16 cellular contexts compared by ENCODE assay signal in the genomic region with DNA sequence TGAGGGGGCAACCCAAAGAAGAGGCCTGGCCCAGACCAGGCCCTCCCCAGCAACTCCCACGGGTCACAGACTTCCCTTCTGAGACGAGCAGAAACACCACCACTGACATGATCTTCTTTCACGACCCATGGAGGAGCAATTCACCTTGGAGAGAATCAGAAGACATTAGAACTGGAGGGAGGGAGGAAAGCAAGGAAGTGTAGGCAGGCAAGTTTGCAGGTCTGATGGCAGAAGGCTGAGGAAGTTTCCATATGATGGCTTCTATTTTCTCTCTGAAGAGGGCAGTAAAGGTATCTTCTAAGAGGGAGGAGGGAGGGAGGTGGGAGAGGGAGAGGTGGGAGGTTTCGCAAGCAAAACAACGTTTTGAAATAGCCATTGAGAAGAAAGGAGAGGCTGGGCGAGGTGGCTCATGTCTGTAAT. TPM values are rescaled to one million over a fixed set of nuclear protein-coding genes. Genes with fewer than 3 reads are reported as not detected.
DNase-seq lines count a peak whose midpoint lies in the region; ATAC-seq and TF ChIP-seq lines count a peak whose summit lies in the region.
"Had no signal": no experiment of that assay in that cellular context is flagged by ENCODE, and none has a peak within 500 bp of the region (broad histone marks: within the 10 kb centered on the region; RNA-seq: fewer than 3 reads in every experiment).

No MANE protein-coding gene starts in this region.

- peak overlapping the region; percentile 75 for H3K4me3 Mint-ChIP-seq in stimulated activated naive CD8-positive, alpha-beta T cell treated with anti-CD3 and anti-CD28 coated beads, Interleukin-15, Interleukin-2, amounts not matched to agents 100 ng/mL and 50 ng/mL, for 24 hours
- H3K4me3 Mint-ChIP-seq in activated CD4-positive, alpha-beta memory T cell treated with anti-CD3 and anti-CD28 coated beads, Interleukin-2, amount 10 ng/mL, durations not matched to agents 7 days and 5 days = peak overlapping the region; percentile 2
- H3K4me3 Mint-ChIP-seq in type B pancreatic cell (peak overlapping the region; percentile 79), CD14-positive monocyte (peak overlapping the region in 1 of 2 donors; percentile 76)

- H3K9ac ChIP-seq in liver (ENCODE audit: low read depth in 1 of 2, low read length in 2 of 2) = no peak overlapping the region
- H3K9ac ChIP-seq: parathyroid adenoma had no signal

- no peaks in the 10 kb centered on the region for H3K27me3 ChIP-seq in liver (ENCODE audit: control insufficient read depth in 4 of 4, insufficient read depth in 4 of 4, low read length in 3 of 4)

- H3K27ac Mint-ChIP-seq in stimulated activated naive CD8-positive, alpha-beta T cell treated with anti-CD3 and anti-CD28 coated beads, Interleukin-15, Interleukin-2, amounts not matched to agents 100 ng/mL and 50 ng/mL, for 24 hours = peak overlapping the region; percentile 91
- peak overlapping the region; percentile 13 for H3K27ac Mint-ChIP-seq in activated CD4-positive, alpha-beta memory T cell treated with anti-CD3 and anti-CD28 coated beads, Interleukin-2, amount 10 ng/mL, durations not matched to agents 7 days and 5 days
- no peak overlapping the region for H3K27ac Mint-ChIP-seq in type B pancreatic cell
- H3K27ac Mint-ChIP-seq in CD14-positive monocyte = peak overlapping the region in 1 of 7 donors; percentile 2

- intact Hi-C loops in CD14-positive monocyte (cut with micrococcal nuclease) = no loop called here

- POLR2A ChIA-PET in activated CD4-positive, alpha-beta memory T cell treated with anti-CD3 and anti-CD28 coated beads, Interleukin-2, amount 10 ng/mL, durations not matched to agents 7 days and 5 days (lab: Charles Lee) = no interaction called here

- in situ Hi-C loops in GM13977 (cut with MboI; ENCODE audit: low pct_unique_long_range_greater_than_20kb, low sequenced_read_pairs, unreplicated experiment) = no loop called here

- TF ChIP-seq CTCF in liver (IDR thresholded peaks at IDR 0.05; ENCODE audit: low read depth, low read length, missing input control) (no peak), type B pancreatic cell (conservative IDR thresholded peaks at IDR 0.05) (no peak), CD14-positive monocyte (IDR thresholded peaks at IDR 0.05) (no peak), GM13977 (IDR thresholded peaks at IDR 0.05; ENCODE audit: extremely low read depth, insufficient read depth, missing control alignments) (no peak)

- peaks cover 52% of the 10 kb centered on the region for H3K4me1 Mint-ChIP-seq in stimulated activated naive CD8-positive, alpha-beta T cell treated with anti-CD3 and anti-CD28 coated beads, Interleukin-15, Interleukin-2, amounts not matched to agents 100 ng/mL and 50 ng/mL, for 24 hours (ENCODE audit: low read depth)
- peaks cover 52% of the 10 kb centered on the region for H3K4me1 Mint-ChIP-seq in activated CD4-positive, alpha-beta memory T cell treated with anti-CD3 and anti-CD28 coated beads, Interleukin-2, amount 10 ng/mL, durations not matched to agents 7 days and 5 days
- H3K4me1 Mint-ChIP-seq in type B pancreatic cell (ENCODE audit: unreplicated experiment) (peaks cover 44% of the 10 kb centered on the region), CD14-positive monocyte (peaks cover 31% of the 10 kb centered on the region)

- H3K36me3 ChIP-seq in liver (ENCODE audit: control insufficient read depth in 4 of 4, insufficient read depth in 3 of 4, low read depth in 1 of 4, low read length in 3 of 4) = no peaks in the 10 kb centered on the region
- H3K36me3 ChIP-seq: HAP-1 had no signal

- no peaks in the 10 kb centered on the region for H3K9me3 ChIP-seq in liver (ENCODE audit: control insufficient read depth in 4 of 4, low read length in 3 of 4)
- H3K9me3 ChIP-seq: HAP-1 had no signal

- H3K4me1 ChIP-seq in liver (ENCODE audit: control insufficient read depth in 4 of 4, insufficient read depth in 4 of 4, low read length in 3 of 4) = peaks cover 4 to 42% (median 34%) of the 10 kb centered on the region in 4 donors
- H3K4me1 ChIP-seq: HAP-1 had no signal

- 71% methylated on average over 6 of the region's 6 CpGs for WGBS in liver

- peak overlapping the region; percentile 38 to 63 for H3K27ac ChIP-seq in liver (ENCODE audit: low read depth in 1 of 2, low read length in 2 of 2)
- H3K27ac ChIP-seq: SK-N-MC had no signal

- no peak for ATAC-seq in stimulated activated naive CD8-positive, alpha-beta T cell treated with anti-CD3 and anti-CD28 coated beads, Interleukin-15, Interleukin-2, amounts not matched to agents 100 U/mL and 50 U/mL, for 24 hours

- H3K4me3 ChIP-seq in liver (ENCODE audit: low read depth in 1 of 3, low read length in 3 of 3) = no peak overlapping the region
- H3K4me3 ChIP-seq: HAP-1, SK-N-MC had no signal

- CTCF ChIA-PET in activated CD4-positive, alpha-beta memory T cell treated with anti-CD3 and anti-CD28 coated beads, Interleukin-2, amount 10 ng/mL, durations not matched to agents 7 days and 5 days (lab: Charles Lee) = interaction anchor here (1.6 kb wide), 1 partner anchor 19 kb away, joined by 5 read pairs; no protein-coding TSS in a partner anchor

- peaks cover 8% of the 10 kb centered on the region for H3K9me3 Mint-ChIP-seq in stimulated activated naive CD8-positive, alpha-beta T cell treated with anti-CD3 and anti-CD28 coated beads, Interleukin-15, Interleukin-2, amounts not matched to agents 100 ng/mL and 50 ng/mL, for 24 hours
- H3K9me3 Mint-ChIP-seq in activated CD4-positive, alpha-beta memory T cell treated with anti-CD3 and anti-CD28 coated beads, Interleukin-2, amount 10 ng/mL, durations not matched to agents 7 days and 5 days = peaks cover 7% of the 10 kb centered on the region
- H3K9me3 Mint-ChIP-seq in type B pancreatic cell = peaks cover 6% of the 10 kb centered on the region
- H3K9me3 Mint-ChIP-seq in CD14-positive monocyte = peaks cover 7 to 16% (median 12%) of the 10 kb centered on the region in 7 donors

- peaks cover 26% of the 10 kb centered on the region for H3K27me3 Mint-ChIP-seq in stimulated activated naive CD8-positive, alpha-beta T cell treated with anti-CD3 and anti-CD28 coated beads, Interleukin-15, Interleukin-2, amounts not matched to agents 100 ng/mL and 50 ng/mL, for 24 hours
- H3K27me3 Mint-ChIP-seq in activated CD4-positive, alpha-beta memory T cell treated with anti-CD3 and anti-CD28 coated beads, Interleukin-2, amount 10 ng/mL, durations not matched to agents 7 days and 5 days = peaks cover 17% of the 10 kb centered on the region
- H3K27me3 Mint-ChIP-seq in type B pancreatic cell (peaks cover 22% of the 10 kb centered on the region), CD14-positive monocyte (ENCODE audit: low read depth in 3 of 3) (peaks cover 48 to 60% (median 56%) of the 10 kb centered on the region in 3 donors)

- no peak for DNase-seq in stimulated activated naive CD8-positive, alpha-beta T cell treated with anti-CD3 and anti-CD28 coated beads, Interleukin-15, Interleukin-2, amounts not matched to agents 100 U/mL and 50 U/mL, for 24 hours
- DNase-seq in activated CD4-positive, alpha-beta memory T cell treated with anti-CD3 and anti-CD28 coated beads, Interleukin-2, amount 10 ng/mL, durations not matched to agents 7 days and 5 days = no peak
- DNase-seq in type B pancreatic cell (ENCODE audit: extremely low spot score, unreplicated experiment) = no peak
- DNase-seq in 8988T = no peak
- no peak for DNase-seq in CD14-positive monocyte (ENCODE audit: low spot score)
- no peak for DNase-seq in GM13977 (ENCODE audit: low spot score)
- DNase-seq: C1 segment of cervical spinal cord; islet precursor cell; NCI-H69; stimulated activated CD4-positive, alpha-beta T cell treated with anti-CD3 and anti-CD28 coated beads, Interleukin-4, amount 100 ng/mL, for 4 hours had no signal

- peaks cover 3% of the 10 kb centered on the region for H3K36me3 Mint-ChIP-seq in stimulated activated naive CD8-positive, alpha-beta T cell treated with anti-CD3 and anti-CD28 coated beads, Interleukin-15, Interleukin-2, amounts not matched to agents 100 ng/mL and 50 ng/mL, for 24 hours (ENCODE audit: low read depth)
- peaks cover 8% of the 10 kb centered on the region for H3K36me3 Mint-ChIP-seq in activated CD4-positive, alpha-beta memory T cell treated with anti-CD3 and anti-CD28 coated beads, Interleukin-2, amount 10 ng/mL, durations not matched to agents 7 days and 5 days (ENCODE audit: low read depth)
- H3K36me3 Mint-ChIP-seq in type B pancreatic cell (peaks cover 3% of the 10 kb centered on the region), CD14-positive monocyte (peaks cover 0 to 5% of the 10 kb centered on the region in 2 donors)

- TF ChIP-seq RAD21 in liver (IDR thresholded peaks at IDR 0.05) = no peak

RNA-seq across cellular contexts. Expression of gene UBXN10, which starts 1.4 kb away (rescaled TPM):
- 1 to 10 TPM; 1.5 to 1.7 TPM for total RNA-seq in activated CD4-positive, alpha-beta memory T cell treated with anti-CD3 and anti-CD28 coated beads, Interleukin-2, amount 10 ng/mL, durations not matched to agents 7 days and 5 days
- total RNA-seq in liver (1 to 10 TPM; 1.1 to 2.3 TPM), type B pancreatic cell (ENCODE audit: low replicate concordance) (1.6 and 5.0 TPM in 2 replicates)
- polyA plus RNA-seq in liver (1 to 10 TPM in 1 of 2 donors, under 1 TPM in 1; 0.50 to 1.1 TPM), CD14-positive monocyte (under 1 TPM; 0.30 to 0.82 TPM)
- total RNA-seq: M059J had no signal

RNA-seq across cellular contexts. Expression of gene PLA2G2C, which starts 1.8 kb away (rescaled TPM):
- total RNA-seq in activated CD4-positive, alpha-beta memory T cell treated with anti-CD3 and anti-CD28 coated beads, Interleukin-2, amount 10 ng/mL, durations not matched to agents 7 days and 5 days = under 1 TPM; 0.18 to 0.40 TPM
- total RNA-seq in liver (not detected), type B pancreatic cell (ENCODE audit: low replicate concordance) (not detected in 2 replicates)
- polyA plus RNA-seq in liver (not detected), CD14-positive monocyte (under 1 TPM in 1 of 2 donors, not detected in 1; 0.07 TPM)
- total RNA-seq: M059J had no signal

RNA-seq across cellular contexts. Expression of gene PLA2G2F, which starts 45.4 kb away (rescaled TPM):
- not detected for total RNA-seq in activated CD4-positive, alpha-beta memory T cell treated with anti-CD3 and anti-CD28 coated beads, Interleukin-2, amount 10 ng/mL, durations not matched to agents 7 days and 5 days
- total RNA-seq in liver (under 1 TPM in 1 of 2 donors, not detected in 1; under 0.01 TPM), type B pancreatic cell (ENCODE audit: low replicate concordance) (not detected in 2 replicates)
- polyA plus RNA-seq in liver (not detected), CD14-positive monocyte (not detected)
- total RNA-seq: M059J had no signal
